In genomic region chr1:236345728-236346127, GRCh38 we compare ENCODE assay signal across 10 cellular contexts. TPM values are rescaled to one million over a fixed set of nuclear protein-coding genes. Genes with fewer than 3 reads are reported as not detected.
DNase-seq lines count a peak whose midpoint lies in the region; TF ChIP-seq lines count a peak whose summit lies in the region.
"Had no signal": no experiment of that assay in that cellular context is flagged by ENCODE, and none has a peak within 500 bp of the region (broad histone marks: within the 10 kb centered on the region; RNA-seq: fewer than 3 reads in every experiment).

No MANE protein-coding gene starts in this region.

- CTCF ChIA-PET in AG04450 (lab: Charles Lee), result interaction anchor here (1.9 kb wide), 1 partner anchor 235 kb away, joined by 5 read pairs; no protein-coding TSS in a partner anchor

- H3K27ac ChIP-seq in AG04450 (ENCODE audit: low read depth, low read length), result no peak overlapping the region

- POLR2A ChIA-PET in AG04450 (lab: Yijun Ruan, JAX), result no interaction called here

- no peaks in the 10 kb centered on the region for H3K27me3 ChIP-seq in AG04450 (ENCODE audit: control insufficient read depth, insufficient read depth, low read length)

- no peak overlapping the region for H3K4me3 ChIP-seq in AG04450 (ENCODE audit: low read depth, low read length)
- no peak overlapping the region for H3K4me3 ChIP-seq in fibroblast of villous mesenchyme (ENCODE audit: low read depth, low read length)
- no peak overlapping the region for H3K4me3 ChIP-seq in lower leg skin (ENCODE audit: low read depth, poor library complexity, severe bottlenecking)

- TF ChIP-seq CTCF in AG04450 (IDR thresholded peaks at IDR 0.05; ENCODE audit: low read depth, low read length), result peak; percentile 24; the same call in 1 of the 2 replicates
- peak; percentile 29 for TF ChIP-seq CTCF in fibroblast of villous mesenchyme (IDR thresholded peaks at IDR 0.05; ENCODE audit: insufficient read depth, low read depth, low read length)
- no peak for TF ChIP-seq CTCF in lower leg skin (IDR thresholded peaks at IDR 0.05)

- DNase-seq in AG04450 (ENCODE audit: low read depth, low spot score) (no peak), HCEC 1CT (peak; percentile 12), RKO (ENCODE audit: low spot score) (peak; percentile 12), fibroblast of villous mesenchyme (ENCODE audit: low read depth) (peak; percentile 6), midbrain (lab: John Stamatoyannopoulos, UW) (no peak), lower leg skin (ENCODE audit: low spot score in 2 of 2) (no peak), ecto neural progenitor cell (ENCODE audit: low spot score) (no peak)
- no peak for DNase-seq in activated T-cell treated with anti-CD3 and anti-CD28 coated beads, Interleukin-2, amount 50 U/mL, for 48 hours
- DNase-seq: CD4-positive, alpha-beta memory T cell; NCI-H510A treated with DMSO at 0.1 percent for 48 hours had no signal

- 44 to 47% methylated on average over 1 of the region's 1 CpG for WGBS in lower leg skin, 2 donors

- peaks cover 8% of the 10 kb centered on the region; the same call in 1 of the 2 replicates for H3K9me3 ChIP-seq in AG04450 (ENCODE audit: control insufficient read depth, insufficient read depth, low read length)

- TF ChIP-seq POLR2A in lower leg skin (IDR thresholded peaks at IDR 0.05), result no peak

- intact Hi-C loops in lower leg skin (cut with DNase I; ENCODE audit: low total_unique reads), result no loop called here

RNA-seq across cellular contexts. Expression of gene EDARADD, which starts 48.4 kb away (rescaled TPM):
- polyA plus RNA-seq in AG04450 (2011; rRNA removed), result not detected in 2 replicates
- not detected in 2 replicates for polyA minus RNA-seq in AG04450 (2011; rRNA and poly(A)+ RNA removed)
- 0.32 and 0.43 TPM in 2 replicates for total RNA-seq in fibroblast of villous mesenchyme
- total RNA-seq in lower leg skin, result 1 to 10 TPM; 3.5 to 7.2 (median 4.5) TPM

Comparison
In these comparisons a context has a peak if more than half of its experiments do, and no peak if none do; other contexts are left out.
1. DNase-seq: peak in HCEC 1CT (single experiment), RKO (single experiment) and fibroblast of villous mesenchyme (single experiment); none in AG04450 (single experiment), activated T-cell treated with anti-CD3 and anti-CD28 coated beads, Interleukin-2, amount 50 U/mL, for 48 hours (0 of 2), midbrain (single experiment), lower leg skin (0 of 2) and ecto neural progenitor cell (single experiment).
2. CTCF ChIP-seq: peak in AG04450 (single experiment) and fibroblast of villous mesenchyme (single experiment); none in lower leg skin (0 of 3).